ENCODE assay signal across 1 cellular context in genomic region chr11:67507891-67508485, GRCh38.
TF ChIP-seq lines count a peak whose summit lies in the region.

Gene CDK2AP2 (minus strand): TSS chr11:67508162. CDS start chr11:67508082, 80 bp downstream.

TF ChIP-seq in K562, 482 proteins besides CTCF, POLR2A, EP300 and RAD21 (continued from another document and continues in another):
- TF ChIP-seq ZBTB5 (IDR thresholded peaks at IDR 0.05) (peak; percentile 67), FOXJ2 (tag; IDR thresholded peaks at IDR 0.05) (peak; percentile 61; the same call in 1 of the 2 replicates), NR2F6 (CRISPR knock-in tag; IDR thresholded peaks at IDR 0.05) (0 out of 2 replicates have a peak, but pooled peaks have one; percentile 18), DEAF1 (CRISPR knock-in tag; IDR thresholded peaks at IDR 0.05) (0 out of 2 replicates have a peak, but pooled peaks have one; percentile 7), TOE1 (IDR thresholded peaks at IDR 0.05; ENCODE audit: borderline replicate concordance) (0 out of 2 replicates have a peak, but pooled peaks have one; percentile 49), TOE1 (CRISPR knock-in tag; IDR thresholded peaks at IDR 0.05; ENCODE audit: borderline replicate concordance, low read depth) (no peak), ZBTB17 (CRISPR knock-in tag; IDR thresholded peaks at IDR 0.05) (peak; percentile 75; the same call in 1 of the 2 replicates), ZNF395 (CRISPR knock-in tag; IDR thresholded peaks at IDR 0.05) (peak; percentile 85; the same call in 1 of the 2 replicates), RBM22 (IDR thresholded peaks at IDR 0.05; ENCODE audit: low read depth, low read length, poor library complexity, severe bottlenecking) (peak; percentile 82), ZNF583 (CRISPR knock-in tag; IDR thresholded peaks at IDR 0.05) (0 out of 2 replicates have a peak, but pooled peaks have one; percentile 35), NEUROD1 (IDR thresholded peaks at IDR 0.05; ENCODE audit: borderline replicate concordance, low read depth, low read length, partially characterized antibody) (peak; percentile 99), E2F3 (CRISPR knock-in tag; IDR thresholded peaks at IDR 0.05) (0 out of 2 replicates have a peak, but pooled peaks have one; percentile 20), XRCC3 (IDR thresholded peaks at IDR 0.05) (no peak), FOXK1 (CRISPR knock-in tag; IDR thresholded peaks at IDR 0.05; ENCODE audit: borderline replicate concordance) (peak; percentile 78; the same call in 1 of the 2 replicates), ZBTB11 (CRISPR knock-in tag; IDR thresholded peaks at IDR 0.05) (0 out of 6 replicates have a peak, but pooled peaks of 1 of the 3 experiments have one; percentile 21), MLX (CRISPR knock-in tag; conservative IDR thresholded peaks at IDR 0.05) (no peak), FOXA3 (CRISPR knock-in tag; conservative IDR thresholded peaks at IDR 0.05 in 1 of 2, IDR thresholded peaks at IDR 0.05 in 1 of 2) (peak; percentile 22 to 57; a peak in 1 of 4 replicates), HDAC1 (IDR thresholded peaks at IDR 0.05) (peak in 1 of 2 experiments; percentile 81; a peak in 2 of 4 replicates), HDAC2 (IDR thresholded peaks at IDR 0.05) (peak; percentile 98), ZNF609 (CRISPR knock-in tag; IDR thresholded peaks at IDR 0.05; ENCODE audit: borderline replicate concordance) (no peak), ELF1 (tag; IDR thresholded peaks at IDR 0.05) (peak; percentile 82), ID3 (CRISPR knock-in tag; IDR thresholded peaks at IDR 0.05) (no peak), ID3 (tag; IDR thresholded peaks at IDR 0.05) (peak; percentile 60; the same call in 1 of the 2 replicates), ZNF77 (CRISPR knock-in tag; IDR thresholded peaks at IDR 0.05) (no peak), ZNF764 (CRISPR knock-in tag; IDR thresholded peaks at IDR 0.05; ENCODE audit: low read depth) (peak; percentile 42; the same call in 1 of the 2 replicates), KLF10 (CRISPR knock-in tag; IDR thresholded peaks at IDR 0.05) (no peak), ZNF134 (CRISPR knock-in tag; conservative IDR thresholded peaks at IDR 0.05) (peak; percentile 44; the same call in 1 of the 2 replicates), ARID2 (IDR thresholded peaks at IDR 0.05) (no peak), ETV6 (IDR thresholded peaks at IDR 0.05; ENCODE audit: borderline replicate concordance in 1 of 2, low read depth in 2 of 2, low read length in 1 of 2) (no peak), ETV6 (CRISPR knock-in tag; IDR thresholded peaks at IDR 0.05; ENCODE audit: borderline replicate concordance) (0 out of 2 replicates have a peak, but pooled peaks have one; percentile 88), SRF (CRISPR knock-in tag; IDR thresholded peaks at IDR 0.05) (no peak), CHD2 (IDR thresholded peaks at IDR 0.05; ENCODE audit: low read depth, low read length) (peak; percentile 94), ZNF830 (CRISPR knock-in tag; IDR thresholded peaks at IDR 0.05) (peak; percentile 85; the same call in 1 of the 2 replicates), ERF (CRISPR knock-in tag; IDR thresholded peaks at IDR 0.05) (peak; percentile 85; the same call in 1 of the 2 replicates), ZNF740 (CRISPR knock-in tag; IDR thresholded peaks at IDR 0.05) (0 out of 2 replicates have a peak, but pooled peaks have one; percentile 45), ZNF740 (tag; IDR thresholded peaks at IDR 0.05) (no peak), CHD1 (IDR thresholded peaks at IDR 0.05; ENCODE audit: low read length) (peak; percentile 74), PPARD (CRISPR knock-in tag; IDR thresholded peaks at IDR 0.05) (no peak), PML (IDR thresholded peaks at IDR 0.05; ENCODE audit: low read length) (peak; percentile 43; the same call in 1 of the 2 replicates), MYNN (IDR thresholded peaks at IDR 0.05) (no peak), MYNN (CRISPR knock-in tag; IDR thresholded peaks at IDR 0.05) (no peak), GTF2F1 (IDR thresholded peaks at IDR 0.05; ENCODE audit: low read depth, low read length) (no peak), NR4A1 (CRISPR knock-in tag; IDR thresholded peaks at IDR 0.05) (no peak), NR4A1 (tag; IDR thresholded peaks at IDR 0.05) (0 out of 2 replicates have a peak, but pooled peaks have one; percentile 16), GABPA (tag; conservative IDR thresholded peaks at IDR 0.05; ENCODE audit: low read depth) (peak; percentile 87), KDM4B (IDR thresholded peaks at IDR 0.05; ENCODE audit: borderline replicate concordance in 2 of 2, low read depth in 1 of 2) (no peak), ASH1L (IDR thresholded peaks at IDR 0.05; ENCODE audit: borderline replicate concordance, low read depth, partially characterized antibody) (peak; percentile 99), MLLT1 (IDR thresholded peaks at IDR 0.05) (peak in 1 of 2 experiments; percentile 97; a peak in 2 of 4 replicates), ZNF354B (CRISPR knock-in tag; IDR thresholded peaks at IDR 0.05) (no peak), FOS (IDR thresholded peaks at IDR 0.05; ENCODE audit: extremely low read depth, insufficient read length) (peak; percentile 100), ZNF133 (CRISPR knock-in tag; IDR thresholded peaks at IDR 0.05) (no peak), NBN (IDR thresholded peaks at IDR 0.05; ENCODE audit: low read depth) (peak; percentile 38; the same call in 1 of the 2 replicates)
